ENCODE assay signal across 21 cellular contexts in the genomic region with DNA sequence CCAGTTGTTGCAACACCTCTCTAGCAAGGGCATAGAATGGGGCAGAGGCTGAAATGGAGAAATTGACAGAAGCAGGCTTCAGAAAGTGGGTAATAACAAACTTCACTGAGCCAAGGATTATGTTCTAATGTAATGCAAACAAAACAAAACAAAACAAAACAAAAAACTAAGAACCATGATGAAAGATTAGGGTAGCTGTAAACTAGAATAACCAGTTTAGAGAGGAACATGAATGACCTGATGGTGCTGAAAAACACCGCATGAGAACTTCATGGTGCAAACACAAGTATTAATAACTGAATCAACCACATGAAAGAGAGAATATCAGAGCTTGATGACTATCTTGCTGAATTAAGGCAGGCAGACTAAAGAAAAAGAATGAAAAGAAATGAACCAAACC.
"Had no signal": no experiment of that assay in that cellular context is flagged by ENCODE, and none has a peak within 500 bp of the region (broad histone marks: within the 10 kb centered on the region; RNA-seq: fewer than 3 reads in every experiment).

No MANE protein-coding gene starts in this region.

- H3K27me3 ChIP-seq: right atrium auricular region, suprapubic skin, transverse colon, vagina had no signal

- DNase-seq: effector CD8-positive, alpha-beta T cell; erythroblast; hypothalamus; immature natural killer cell; left ventricle myocardium superior; lower lobe of right lung; naive thymus-derived CD8-positive, alpha-beta T cell; nucleus accumbens; stimulated activated CD4-positive, alpha-beta T cell treated with anti-CD3 and anti-CD28 coated beads, Interleukin-12 subunit alpha, Interleukin-12 subunit beta, amount 100 ng/mL, for 4 hours; stimulated activated CD4-positive, alpha-beta T cell treated with anti-CD3 and anti-CD28 coated beads, Interleukin-1b, Interleukin-23, amount 100 ng/mL, for 48 hours; stimulated activated CD4-positive, alpha-beta T cell treated with anti-CD3 and anti-CD28 coated beads, Interleukin-4, amount 100 ng/mL, for 1 hour; stimulated activated CD8-positive, alpha-beta memory T cell treated with anti-CD3 and anti-CD28 coated beads, Interleukin-4, amount 100 ng/mL, for 48 hours; stimulated activated naive CD4-positive, alpha-beta T cell; stimulated activated naive CD8-positive, alpha-beta T cell treated with anti-CD3 and anti-CD28 coated beads, Interleukin-15, amount 100 ng/mL, for 72 hours; transverse colon had no signal

- H3K36me3 ChIP-seq: lower lobe of right lung, prostate gland, right atrium auricular region, suprapubic skin, transverse colon, vagina had no signal

- ATAC-seq: left ventricle myocardium superior; lower lobe of right lung; naive thymus-derived CD8-positive, alpha-beta T cell; sciatic nerve; stimulated activated naive CD8-positive, alpha-beta T cell treated with anti-CD3 and anti-CD28 coated beads, Interleukin-15, amount 100 ng/mL, for 72 hours had no signal

- H3K9me3 ChIP-seq: lower lobe of right lung, prostate gland, transverse colon, vagina had no signal

- H3K4me2 ChIP-seq: smooth muscle cell had no signal

- H3K27ac ChIP-seq: lower lobe of right lung, prostate gland, right atrium auricular region, suprapubic skin, transverse colon, vagina had no signal

- H3K4me1 ChIP-seq: lower lobe of right lung, prostate gland, right atrium auricular region, suprapubic skin, transverse colon, vagina had no signal

- H3K4me3 ChIP-seq: lower lobe of right lung, prostate gland, right atrium auricular region, smooth muscle cell, suprapubic skin, transverse colon, vagina had no signal
